In genomic region chr1:181044449-181044966, GRCh38 we compare ENCODE assay signal across 8 cellular contexts. TPM values are rescaled to one million over a fixed set of nuclear protein-coding genes. Genes with fewer than 3 reads are reported as not detected.
DNase-seq lines count a peak whose midpoint lies in the region; ATAC-seq and TF ChIP-seq lines count a peak whose summit lies in the region.

No MANE protein-coding gene starts in this region.

- no peak for TF ChIP-seq CTCF in CD14-positive monocyte (IDR thresholded peaks at IDR 0.05)
- TF ChIP-seq CTCF in prostate gland (IDR thresholded peaks at IDR 0.05) = no peak
- no peak for TF ChIP-seq CTCF in coronary artery (IDR thresholded peaks at IDR 0.05)

- TF ChIP-seq POLR2A in prostate gland (IDR thresholded peaks at IDR 0.05) = no peak

- H3K27me3 ChIP-seq in prostate gland (replicated peaks; ENCODE audit: insufficient read depth) = no peaks in the 10 kb centered on the region

- H3K36me3 Mint-ChIP-seq in CD14-positive monocyte = peaks cover 34 to 35% of the 10 kb centered on the region in 2 donors

- intact Hi-C loops in CD14-positive monocyte (cut with micrococcal nuclease) (loop anchor here (5.0 kb wide), 2 partner anchors 43 to 98 kb away; partner anchors contain the start of gene IER5 (in 1 of the 2)), prostate gland (cut with DNase I) (no loop called here)

- in situ Hi-C loops in ACHN (cut with HindIII; ENCODE audit: low pct_ligation_motif_present, low pct_unique_long_range_greater_than_20kb, low sequenced_read_pairs) = no loop called here

- no peaks in the 10 kb centered on the region for H3K9me3 ChIP-seq in prostate gland

- peaks cover 0 to 1% (median 0%) of the 10 kb centered on the region in 3 donors for H3K27me3 Mint-ChIP-seq in CD14-positive monocyte (ENCODE audit: low read depth in 3 of 3)

- peak overlapping the region; percentile 61 to 72 for H3K4me3 Mint-ChIP-seq in CD14-positive monocyte

- H3K9me3 Mint-ChIP-seq in CD14-positive monocyte = peaks cover 0 to 5% (median 0%) of the 10 kb centered on the region in 7 donors

- H3K4me1 Mint-ChIP-seq in CD14-positive monocyte = peaks cover 53% of the 10 kb centered on the region

- H3K4me3 ChIP-seq in prostate gland (no peak overlapping the region), coronary artery (no peak overlapping the region)

- DNase-seq in CD14-positive monocyte (ENCODE audit: low spot score) (peak; percentile 85), GM19240 (ENCODE audit: insufficient read length, low spot score) (peak; percentile 20), prostate gland (ENCODE audit: low spot score) (peak; percentile 67), ACHN (no peak), T-helper 9 cell (no peak), coronary artery (ENCODE audit: low spot score) (no peak)
- peak; percentile 46 for DNase-seq in activated gamma-delta T cell treated with anti-CD3 and anti-CD28 coated beads, Interleukin-2, amount 50 U/mL, for 16 hours (ENCODE audit: low read depth)

- WGBS in prostate gland = 56% methylated on average over 4 of the region's 5 CpGs

- no peaks in the 10 kb centered on the region for H3K4me1 ChIP-seq in prostate gland (replicated peaks)

- H3K27ac Mint-ChIP-seq in CD14-positive monocyte = peak overlapping the region; percentile 95 to 98 (median 96)

- H3K27ac ChIP-seq in prostate gland (peak overlapping the region; percentile 24 to 43), coronary artery (no peak overlapping the region)

- peak; percentile 89 for ATAC-seq in HG03378 (IDR thresholded peaks at IDR 0.05; ENCODE audit: unreplicated experiment)

- no peaks in the 10 kb centered on the region for H3K36me3 ChIP-seq in prostate gland

RNA-seq across cellular contexts. Expression of gene MR1, which starts 10.7 kb away (rescaled TPM):
- 10 to 100 TPM; 40.9 to 46.9 TPM for polyA plus RNA-seq in CD14-positive monocyte
- 10 to 100 TPM; 14.3 to 17.5 TPM for total RNA-seq in prostate gland

RNA-seq across cellular contexts. Expression of gene STX6, which starts 21.8 kb away (rescaled TPM):
- 10 to 100 TPM; 10.5 to 14.4 TPM for polyA plus RNA-seq in CD14-positive monocyte
- total RNA-seq in prostate gland = 10 to 100 TPM; 22.8 to 28.1 TPM

RNA-seq across cellular contexts. Expression of gene IER5, which starts 44.0 kb away (rescaled TPM):
- polyA plus RNA-seq in CD14-positive monocyte = 10 to 100 TPM; 13.7 to 29.0 TPM
- 10 to 100 TPM; 10.3 to 14.3 TPM for total RNA-seq in prostate gland

Comparison
In these comparisons a context has a peak if more than half of its experiments do, and no peak if none do; other contexts are left out.
1. DNase-seq: peak in CD14-positive monocyte (single experiment), GM19240 (single experiment), activated gamma-delta T cell treated with anti-CD3 and anti-CD28 coated beads, Interleukin-2, amount 50 U/mL, for 16 hours (single experiment) and prostate gland (single experiment); none in ACHN (single experiment), T-helper 9 cell (single experiment) and coronary artery (single experiment).
2. H3K27ac ChIP-seq: peak in prostate gland (2 of 2); none in coronary artery (0 of 2).